In genomic region chrX:71616672-71617529, GRCh38 we compare ENCODE assay signal across 1 cellular context.
TF ChIP-seq lines count a peak whose summit lies in the region.

No MANE protein-coding gene starts in this region.

TF ChIP-seq in SK-N-SH, 30 proteins besides CTCF, POLR2A, EP300 and RAD21 (continued from another document):
- TF ChIP-seq NFIC (IDR thresholded peaks at IDR 0.05; ENCODE audit: borderline replicate concordance) (no peak), GABPA (IDR thresholded peaks at IDR 0.05; ENCODE audit: low read depth) (no peak), ELF1 (IDR thresholded peaks at IDR 0.05) (no peak)
- TF ChIP-seq, protein P1, sequence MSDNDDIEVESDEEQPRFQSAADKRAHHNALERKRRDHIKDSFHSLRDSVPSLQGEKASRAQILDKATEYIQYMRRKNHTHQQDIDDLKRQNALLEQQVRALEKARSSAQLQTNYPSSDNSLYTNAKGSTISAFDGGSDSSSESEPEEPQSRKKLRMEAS (IDR thresholded peaks at IDR 0.05; ENCODE audit: low read depth), result no peak
- TF ChIP-seq, protein P2, sequence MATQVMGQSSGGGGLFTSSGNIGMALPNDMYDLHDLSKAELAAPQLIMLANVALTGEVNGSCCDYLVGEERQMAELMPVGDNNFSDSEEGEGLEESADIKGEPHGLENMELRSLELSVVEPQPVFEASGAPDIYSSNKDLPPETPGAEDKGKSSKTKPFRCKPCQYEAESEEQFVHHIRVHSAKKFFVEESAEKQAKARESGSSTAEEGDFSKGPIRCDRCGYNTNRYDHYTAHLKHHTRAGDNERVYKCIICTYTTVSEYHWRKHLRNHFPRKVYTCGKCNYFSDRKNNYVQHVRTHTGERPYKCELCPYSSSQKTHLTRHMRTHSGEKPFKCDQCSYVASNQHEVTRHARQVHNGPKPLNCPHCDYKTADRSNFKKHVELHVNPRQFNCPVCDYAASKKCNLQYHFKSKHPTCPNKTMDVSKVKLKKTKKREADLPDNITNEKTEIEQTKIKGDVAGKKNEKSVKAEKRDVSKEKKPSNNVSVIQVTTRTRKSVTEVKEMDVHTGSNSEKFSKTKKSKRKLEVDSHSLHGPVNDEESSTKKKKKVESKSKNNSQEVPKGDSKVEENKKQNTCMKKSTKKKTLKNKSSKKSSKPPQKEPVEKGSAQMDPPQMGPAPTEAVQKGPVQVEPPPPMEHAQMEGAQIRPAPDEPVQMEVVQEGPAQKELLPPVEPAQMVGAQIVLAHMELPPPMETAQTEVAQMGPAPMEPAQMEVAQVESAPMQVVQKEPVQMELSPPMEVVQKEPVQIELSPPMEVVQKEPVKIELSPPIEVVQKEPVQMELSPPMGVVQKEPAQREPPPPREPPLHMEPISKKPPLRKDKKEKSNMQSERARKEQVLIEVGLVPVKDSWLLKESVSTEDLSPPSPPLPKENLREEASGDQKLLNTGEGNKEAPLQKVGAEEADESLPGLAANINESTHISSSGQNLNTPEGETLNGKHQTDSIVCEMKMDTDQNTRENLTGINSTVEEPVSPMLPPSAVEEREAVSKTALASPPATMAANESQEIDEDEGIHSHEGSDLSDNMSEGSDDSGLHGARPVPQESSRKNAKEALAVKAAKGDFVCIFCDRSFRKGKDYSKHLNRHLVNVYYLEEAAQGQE (IDR thresholded peaks at IDR 0.05; ENCODE audit: low read depth, low read length), result no peak
TF ChIP-seq in SK-N-SH: peak in this region for 0.
